In the genomic region with DNA sequence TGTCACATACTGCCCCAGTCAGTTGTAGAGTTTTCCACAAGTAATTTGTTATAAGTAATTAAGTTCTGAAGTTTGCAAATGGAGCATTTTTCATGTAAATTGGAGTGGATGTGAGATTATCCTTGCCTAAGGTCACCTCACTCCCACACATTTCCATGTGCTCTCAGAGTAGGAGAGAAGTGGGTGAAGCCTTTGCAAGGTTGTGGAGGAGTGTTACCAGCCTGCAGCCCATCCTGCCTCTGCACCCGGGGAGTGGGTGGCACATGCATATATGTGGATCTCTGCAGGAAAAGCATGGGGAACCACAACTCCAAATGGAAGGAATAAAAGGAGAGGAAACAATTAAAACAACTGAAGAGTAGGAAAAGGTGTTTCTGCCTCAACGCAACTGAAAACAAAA, we compare ENCODE assay signal across 24 cellular contexts.
"Had no signal": no experiment of that assay in that cellular context is flagged by ENCODE, and none has a peak within 500 bp of the region (broad histone marks: within the 10 kb centered on the region; RNA-seq: fewer than 3 reads in every experiment).

No MANE protein-coding gene starts in this region.

- H3K27me3 ChIP-seq: colonic mucosa, gastrocnemius medialis, left lung had no signal

- H3K4me1 Mint-ChIP-seq: endodermal cell, mesothelial cell of epicardium had no signal

- H3K27ac ChIP-seq: colonic mucosa, epithelial cell of prostate, esophagus squamous epithelium, gastrocnemius medialis, heart right ventricle, left lung, lower lobe of right lung had no signal

- H3K4me3 Mint-ChIP-seq: dendritic cell treated with granulocyte-macrophage colony-stimulating factor and Interleukin-4, amounts not matched to agents 40 ng/mL and 50 ng/mL, for 4 days; effector memory CD8-positive, alpha-beta T cell; endodermal cell; mesothelial cell of epicardium; naive thymus-derived CD4-positive, alpha-beta T cell had no signal

- H3K9me3 ChIP-seq: colonic mucosa, esophagus squamous epithelium, gastrocnemius medialis, heart right ventricle, left lung, lower lobe of right lung had no signal

- H3K36me3 Mint-ChIP-seq: mesothelial cell of epicardium had no signal

- H3K4me1 ChIP-seq: colonic mucosa, esophagus squamous epithelium, gastrocnemius medialis, heart right ventricle, left lung, lower lobe of right lung had no signal

- DNase-seq: colonic mucosa; cortex of kidney; effector CD8-positive, alpha-beta T cell; effector memory CD8-positive, alpha-beta T cell; endodermal cell; erythroblast; esophagus squamous epithelium; foreskin fibroblast; foreskin melanocyte; gastrocnemius medialis; glutamatergic neuron; head of caudate nucleus; heart right ventricle; hippocampal formation; left cardiac atrium; left lung; left ventricle myocardium superior; lower lobe of right lung; mesenchymal stem cell; naive thymus-derived CD4-positive, alpha-beta T cell had no signal

- H3K36me3 ChIP-seq: colonic mucosa, esophagus squamous epithelium, gastrocnemius medialis, heart right ventricle, left lung, lower lobe of right lung had no signal

- H3K9me3 Mint-ChIP-seq: dendritic cell treated with granulocyte-macrophage colony-stimulating factor and Interleukin-4, amounts not matched to agents 40 ng/mL and 50 ng/mL, for 4 days; effector memory CD8-positive, alpha-beta T cell; naive thymus-derived CD4-positive, alpha-beta T cell had no signal

- H3K4me3 ChIP-seq: colonic mucosa, esophagus squamous epithelium, gastrocnemius medialis, heart right ventricle, left lung, lower lobe of right lung had no signal

- H3K27ac Mint-ChIP-seq: dendritic cell treated with granulocyte-macrophage colony-stimulating factor and Interleukin-4, amounts not matched to agents 40 ng/mL and 50 ng/mL, for 4 days; effector memory CD8-positive, alpha-beta T cell; endodermal cell; mesothelial cell of epicardium; naive thymus-derived CD4-positive, alpha-beta T cell had no signal

- ATAC-seq: effector memory CD8-positive, alpha-beta T cell; esophagus mucosa; gastrocnemius medialis; heart right ventricle; left cardiac atrium; left lung; left ventricle myocardium superior; lower lobe of right lung; naive thymus-derived CD4-positive, alpha-beta T cell had no signal
